40 cellular contexts compared by ENCODE assay signal in genomic region chr1:53469373-53469772, GRCh38. TPM values are rescaled to one million over a fixed set of nuclear protein-coding genes. Genes with fewer than 3 reads are reported as not detected.
"Had no signal": no experiment of that assay in that cellular context is flagged by ENCODE, and none has a peak within 500 bp of the region (broad histone marks: within the 10 kb centered on the region; RNA-seq: fewer than 3 reads in every experiment).

No MANE protein-coding gene starts in this region.

- H3K9me3 Mint-ChIP-seq: activated B cell treated with CpG ODN at 0.5 μM for 24 hours; activated CD8-positive, alpha-beta T cell treated with anti-CD3 and anti-CD28 coated beads for 36 hours; activated naive CD4-positive, alpha-beta T cell treated with anti-CD3 and anti-CD28 coated beads, Interleukin-2, amount 50 U/mL, for 72 hours; activated T-cell treated with anti-CD3 and anti-CD28 coated beads, Interleukin-2, amount 50 U/mL, for 72 hours; effector memory CD8-positive, alpha-beta T cell; nephron; stimulated activated memory B cell treated with anti-CD40 and anti-IgM and Interleukin-4, amounts not matched to agents 10 μg/mL and 1 μg/mL and 100 μg/mL, for 72 hours; stimulated activated naive CD8-positive, alpha-beta T cell treated with anti-CD3 and anti-CD28 coated beads, Interleukin-15, amount 100 ng/mL, for 72 hours had no signal

- ATAC-seq: activated CD8-positive, alpha-beta memory T cell treated with anti-CD3 and anti-CD28 coated beads, Interleukin-2, amount 10 ng/mL, durations not matched to agents 7 days and 5 days; activated CD8-positive, alpha-beta T cell treated with anti-CD3 and anti-CD28 coated beads for 36 hours; activated naive CD4-positive, alpha-beta T cell treated with anti-CD3 and anti-CD28 coated beads, Interleukin-2, amount 50 U/mL, for 72 hours; activated T-cell treated with anti-CD3 and anti-CD28 coated beads, Interleukin-2, amount 50 U/mL, for 72 hours; effector memory CD8-positive, alpha-beta T cell; stimulated activated memory B cell treated with anti-CD40 and anti-IgM and Interleukin-4, amounts not matched to agents 10 μg/mL and 1 μg/mL and 100 μg/mL, for 72 hours; stimulated activated naive CD8-positive, alpha-beta T cell treated with anti-CD3 and anti-CD28 coated beads, Interleukin-15, amount 100 ng/mL, for 72 hours had no signal

- H3K4me1 Mint-ChIP-seq: activated B cell treated with CpG ODN at 0.5 μM for 24 hours; stimulated activated memory B cell treated with anti-CD40 and anti-IgM and Interleukin-4, amounts not matched to agents 10 μg/mL and 1 μg/mL and 100 μg/mL, for 72 hours; stimulated activated naive CD8-positive, alpha-beta T cell treated with anti-CD3 and anti-CD28 coated beads, Interleukin-15, amount 100 ng/mL, for 72 hours had no signal

- H3K9me3 ChIP-seq: gastroesophageal sphincter, mucosa of descending colon, neutrophil, sigmoid colon, thyroid gland, upper lobe of left lung, vagina had no signal

- H3K79me2 ChIP-seq: hepatocyte had no signal

- H3K27ac Mint-ChIP-seq: activated B cell treated with CpG ODN at 0.5 μM for 24 hours; activated CD8-positive, alpha-beta memory T cell treated with anti-CD3 and anti-CD28 coated beads, Interleukin-2, amount 10 ng/mL, durations not matched to agents 7 days and 5 days; activated CD8-positive, alpha-beta T cell treated with anti-CD3 and anti-CD28 coated beads for 36 hours; activated naive CD4-positive, alpha-beta T cell treated with anti-CD3 and anti-CD28 coated beads, Interleukin-2, amount 50 U/mL, for 72 hours; activated T-cell treated with anti-CD3 and anti-CD28 coated beads, Interleukin-2, amount 50 U/mL, for 72 hours; effector memory CD8-positive, alpha-beta T cell; nephron; stimulated activated memory B cell treated with anti-CD40 and anti-IgM and Interleukin-4, amounts not matched to agents 10 μg/mL and 1 μg/mL and 100 μg/mL, for 72 hours; stimulated activated naive CD8-positive, alpha-beta T cell treated with anti-CD3 and anti-CD28 coated beads, Interleukin-15, amount 100 ng/mL, for 72 hours had no signal

- H3K36me3 ChIP-seq: cardiac muscle cell, gastroesophageal sphincter, neutrophil, sigmoid colon, thyroid gland, upper lobe of left lung, vagina had no signal

- H3K4me3 ChIP-seq: cardiac muscle cell, gastroesophageal sphincter, hepatocyte, mucosa of descending colon, sigmoid colon, thyroid gland, upper lobe of left lung, vagina had no signal

- H3K4me3 Mint-ChIP-seq: activated B cell treated with CpG ODN at 0.5 μM for 24 hours; activated CD8-positive, alpha-beta memory T cell treated with anti-CD3 and anti-CD28 coated beads, Interleukin-2, amount 10 ng/mL, durations not matched to agents 7 days and 5 days; activated CD8-positive, alpha-beta T cell treated with anti-CD3 and anti-CD28 coated beads for 36 hours; activated T-cell treated with anti-CD3 and anti-CD28 coated beads, Interleukin-2, amount 50 U/mL, for 72 hours; effector memory CD8-positive, alpha-beta T cell; nephron; stimulated activated memory B cell treated with anti-CD40 and anti-IgM and Interleukin-4, amounts not matched to agents 10 μg/mL and 1 μg/mL and 100 μg/mL, for 72 hours; stimulated activated naive CD8-positive, alpha-beta T cell treated with anti-CD3 and anti-CD28 coated beads, Interleukin-15, amount 100 ng/mL, for 72 hours had no signal

- H2AFZ ChIP-seq: hepatocyte had no signal

- H3K27me3 ChIP-seq: cardiac muscle cell, gastroesophageal sphincter, hepatocyte, neutrophil, sigmoid colon, thyroid gland, upper lobe of left lung, vagina had no signal

- FAIRE-seq: keratinocyte, small intestine had no signal

- H3K27ac ChIP-seq: cardiac muscle cell, gastroesophageal sphincter, hepatocyte, neutrophil, sigmoid colon, thyroid gland, upper lobe of left lung, vagina had no signal

- H3K27me3 Mint-ChIP-seq: activated B cell treated with CpG ODN at 0.5 μM for 24 hours; activated CD8-positive, alpha-beta memory T cell treated with anti-CD3 and anti-CD28 coated beads, Interleukin-2, amount 10 ng/mL, durations not matched to agents 7 days and 5 days; activated CD8-positive, alpha-beta T cell treated with anti-CD3 and anti-CD28 coated beads for 36 hours; stimulated activated naive CD8-positive, alpha-beta T cell treated with anti-CD3 and anti-CD28 coated beads, Interleukin-15, amount 100 ng/mL, for 72 hours had no signal

- DNase-seq: activated B cell treated with CpG ODN at 0.5 μM for 24 hours; activated CD4-positive, alpha-beta T cell treated with anti-CD3 and anti-CD28 coated beads, Interleukin-2, amount 50 U/mL, for 1 hour; activated CD8-positive, alpha-beta memory T cell treated with anti-CD3 and anti-CD28 coated beads, Interleukin-2, amount 10 ng/mL, durations not matched to agents 7 days and 5 days; activated CD8-positive, alpha-beta T cell treated with anti-CD3 and anti-CD28 coated beads for 36 hours; activated naive CD4-positive, alpha-beta T cell; activated T-cell treated with anti-CD3 and anti-CD28 coated beads for 4 hours; activated T-cell treated with anti-CD3 and anti-CD28 coated beads, Interleukin-2, amount 50 U/mL, for 72 hours; cerebellar nuclear complex; cortex of kidney; effector memory CD8-positive, alpha-beta T cell; sigmoid colon; stimulated activated CD4-positive, alpha-beta T cell treated with anti-CD3 and anti-CD28 coated beads, Interleukin-1b, Interleukin-23, amount 100 ng/mL, for 48 hours; stimulated activated CD4-positive, alpha-beta T cell treated with anti-CD3 and anti-CD28 coated beads, Interleukin-4, amount 100 ng/mL, for 4 hours; stimulated activated CD8-positive, alpha-beta memory T cell treated with anti-CD3 and anti-CD28 coated beads, Interleukin-4, amount 100 ng/mL, for 48 hours; stimulated activated naive CD8-positive, alpha-beta T cell treated with anti-CD3 and anti-CD28 coated beads, Interleukin-15, amount 100 ng/mL, for 72 hours had no signal

- H3K4me1 ChIP-seq: upper lobe of left lung had no signal

- H3K36me3 Mint-ChIP-seq: activated CD8-positive, alpha-beta memory T cell treated with anti-CD3 and anti-CD28 coated beads, Interleukin-2, amount 10 ng/mL, durations not matched to agents 7 days and 5 days; activated naive CD4-positive, alpha-beta T cell treated with anti-CD3 and anti-CD28 coated beads, Interleukin-2, amount 50 U/mL, for 72 hours; stimulated activated memory B cell treated with anti-CD40 and anti-IgM and Interleukin-4, amounts not matched to agents 10 μg/mL and 1 μg/mL and 100 μg/mL, for 72 hours had no signal

- H3K4me2 ChIP-seq: hepatocyte had no signal

RNA-seq across cellular contexts. Expression of gene DMRTB1, which starts 10.2 kb away (rescaled TPM):
- total RNA-seq: activated B cell treated with CpG ODN at 0.5 μM for 24 hours; activated CD8-positive, alpha-beta memory T cell treated with anti-CD3 and anti-CD28 coated beads, Interleukin-2, amount 10 ng/mL, durations not matched to agents 7 days and 5 days; activated CD8-positive, alpha-beta T cell treated with anti-CD3 and anti-CD28 coated beads for 36 hours; activated naive CD4-positive, alpha-beta T cell treated with anti-CD3 and anti-CD28 coated beads, Interleukin-2, amount 50 U/mL, for 72 hours; activated T-cell treated with anti-CD3 and anti-CD28 coated beads, Interleukin-2, amount 50 U/mL, for 72 hours; cardiac muscle cell; endothelial cell of umbilical vein; fibroblast of lung; fibroblast of villous mesenchyme; gastroesophageal sphincter; hepatocyte; left cardiac atrium; left ventricle myocardium superior; lung microvascular endothelial cell; mucosa of descending colon; myocyte; osteocyte; progenitor cell of endocrine pancreas; renal cortical epithelial cell; sigmoid colon; T-helper 1 cell treated with Interleukin-12 subunit alpha and Interleukin-12 subunit beta and Interleukin-4 antibody, amounts not matched to agents 30 ng/mL and 1 ng/mL, for 36 hours; upper lobe of left lung; vagina had no signal
- polyA plus RNA-seq: cardiac muscle cell, endothelial cell of umbilical vein, esophagus, fibroblast of lung, hepatocyte, keratinocyte, sigmoid colon, small intestine had no signal
